1 cellular context compared by ENCODE assay signal in genomic region chrX:153726286-153727107, GRCh38.
TF ChIP-seq lines count a peak whose summit lies in the region.

No MANE protein-coding gene starts in this region.

TF ChIP-seq in GM12878, 131 proteins besides CTCF, POLR2A, EP300 and RAD21 (continues in another document):
- TF ChIP-seq, protein P1, sequence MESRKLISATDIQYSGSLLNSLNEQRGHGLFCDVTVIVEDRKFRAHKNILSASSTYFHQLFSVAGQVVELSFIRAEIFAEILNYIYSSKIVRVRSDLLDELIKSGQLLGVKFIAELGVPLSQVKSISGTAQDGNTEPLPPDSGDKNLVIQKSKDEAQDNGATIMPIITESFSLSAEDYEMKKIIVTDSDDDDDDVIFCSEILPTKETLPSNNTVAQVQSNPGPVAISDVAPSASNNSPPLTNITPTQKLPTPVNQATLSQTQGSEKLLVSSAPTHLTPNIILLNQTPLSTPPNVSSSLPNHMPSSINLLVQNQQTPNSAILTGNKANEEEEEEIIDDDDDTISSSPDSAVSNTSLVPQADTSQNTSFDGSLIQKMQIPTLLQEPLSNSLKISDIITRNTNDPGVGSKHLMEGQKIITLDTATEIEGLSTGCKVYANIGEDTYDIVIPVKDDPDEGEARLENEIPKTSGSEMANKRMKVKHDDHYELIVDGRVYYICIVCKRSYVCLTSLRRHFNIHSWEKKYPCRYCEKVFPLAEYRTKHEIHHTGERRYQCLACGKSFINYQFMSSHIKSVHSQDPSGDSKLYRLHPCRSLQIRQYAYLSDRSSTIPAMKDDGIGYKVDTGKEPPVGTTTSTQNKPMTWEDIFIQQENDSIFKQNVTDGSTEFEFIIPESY (IDR thresholded peaks at IDR 0.05) = no peak
- TF ChIP-seq CREB1 (IDR thresholded peaks at IDR 0.05; ENCODE audit: low read depth) = no peak
- no peak for TF ChIP-seq ZNF384 (IDR thresholded peaks at IDR 0.05; ENCODE audit: borderline replicate concordance, low read depth, low read length)
- TF ChIP-seq STAT3 (IDR thresholded peaks at IDR 0.05; ENCODE audit: low read depth, low read length) = no peak
- no peak for TF ChIP-seq POLR2AphosphoS2 (IDR thresholded peaks at IDR 0.05; ENCODE audit: low read depth, low read length)
- TF ChIP-seq SREBF2 (IDR thresholded peaks at IDR 0.05; ENCODE audit: low read length) = no peak
- TF ChIP-seq POLR2AphosphoS5 (IDR thresholded peaks at IDR 0.05; ENCODE audit: low read length) = no peak
- TF ChIP-seq ETV6 (conservative IDR thresholded peaks at IDR 0.05 in 1 of 2, IDR thresholded peaks at IDR 0.05 in 1 of 2; ENCODE audit: borderline replicate concordance in 1 of 2, low read depth in 1 of 2) = no peak
- TF ChIP-seq RCOR1 (conservative IDR thresholded peaks at IDR 0.05; ENCODE audit: low read depth, low read length) = no peak
- peak; percentile 80; the same call in 1 of the 2 replicates for TF ChIP-seq TBL1XR1 (IDR thresholded peaks at IDR 0.05; ENCODE audit: low read depth, low read length)
- TF ChIP-seq BACH1 (IDR thresholded peaks at IDR 0.05; ENCODE audit: borderline replicate concordance) = no peak
- TF ChIP-seq HCFC1 (IDR thresholded peaks at IDR 0.05; ENCODE audit: low read length) = no peak
- no peak for TF ChIP-seq HDAC6 (IDR thresholded peaks at IDR 0.05; ENCODE audit: unreplicated experiment)
- no peak for TF ChIP-seq CUX1 (IDR thresholded peaks at IDR 0.05; ENCODE audit: insufficient replicate concordance, low read depth, low read length)
- no peak for TF ChIP-seq SMC3 (IDR thresholded peaks at IDR 0.05; ENCODE audit: borderline replicate concordance, low read length)
- no peak for TF ChIP-seq LARP7 (IDR thresholded peaks at IDR 0.05)
- TF ChIP-seq NFXL1 (IDR thresholded peaks at IDR 0.05; ENCODE audit: borderline replicate concordance) = no peak
- TF ChIP-seq ESRRA (IDR thresholded peaks at IDR 0.05; ENCODE audit: low read length) = no peak
- TF ChIP-seq RUNX3 (IDR thresholded peaks at IDR 0.05; ENCODE audit: low read length) = no peak
- TF ChIP-seq CREM (IDR thresholded peaks at IDR 0.05; ENCODE audit: low read depth) = no peak
- TF ChIP-seq SP1 (IDR thresholded peaks at IDR 0.05; ENCODE audit: low read depth, low read length) = peak; percentile 51
- TF ChIP-seq, protein P2, sequence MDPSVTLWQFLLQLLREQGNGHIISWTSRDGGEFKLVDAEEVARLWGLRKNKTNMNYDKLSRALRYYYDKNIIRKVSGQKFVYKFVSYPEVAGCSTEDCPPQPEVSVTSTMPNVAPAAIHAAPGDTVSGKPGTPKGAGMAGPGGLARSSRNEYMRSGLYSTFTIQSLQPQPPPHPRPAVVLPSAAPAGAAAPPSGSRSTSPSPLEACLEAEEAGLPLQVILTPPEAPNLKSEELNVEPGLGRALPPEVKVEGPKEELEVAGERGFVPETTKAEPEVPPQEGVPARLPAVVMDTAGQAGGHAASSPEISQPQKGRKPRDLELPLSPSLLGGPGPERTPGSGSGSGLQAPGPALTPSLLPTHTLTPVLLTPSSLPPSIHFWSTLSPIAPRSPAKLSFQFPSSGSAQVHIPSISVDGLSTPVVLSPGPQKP (IDR thresholded peaks at IDR 0.05; ENCODE audit: low read depth, low read length) = no peak
- TF ChIP-seq, protein P3, sequence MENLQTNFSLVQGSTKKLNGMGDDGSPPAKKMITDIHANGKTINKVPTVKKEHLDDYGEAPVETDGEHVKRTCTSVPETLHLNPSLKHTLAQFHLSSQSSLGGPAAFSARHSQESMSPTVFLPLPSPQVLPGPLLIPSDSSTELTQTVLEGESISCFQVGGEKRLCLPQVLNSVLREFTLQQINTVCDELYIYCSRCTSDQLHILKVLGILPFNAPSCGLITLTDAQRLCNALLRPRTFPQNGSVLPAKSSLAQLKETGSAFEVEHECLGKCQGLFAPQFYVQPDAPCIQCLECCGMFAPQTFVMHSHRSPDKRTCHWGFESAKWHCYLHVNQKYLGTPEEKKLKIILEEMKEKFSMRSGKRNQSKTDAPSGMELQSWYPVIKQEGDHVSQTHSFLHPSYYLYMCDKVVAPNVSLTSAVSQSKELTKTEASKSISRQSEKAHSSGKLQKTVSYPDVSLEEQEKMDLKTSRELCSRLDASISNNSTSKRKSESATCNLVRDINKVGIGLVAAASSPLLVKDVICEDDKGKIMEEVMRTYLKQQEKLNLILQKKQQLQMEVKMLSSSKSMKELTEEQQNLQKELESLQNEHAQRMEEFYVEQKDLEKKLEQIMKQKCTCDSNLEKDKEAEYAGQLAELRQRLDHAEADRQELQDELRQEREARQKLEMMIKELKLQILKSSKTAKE (IDR thresholded peaks at IDR 0.05; ENCODE audit: low read depth, poor library complexity, severe bottlenecking) = no peak
- TF ChIP-seq YBX1 (IDR thresholded peaks at IDR 0.05) = no peak
- TF ChIP-seq ZNF24 (IDR thresholded peaks at IDR 0.05) = no peak
- TF ChIP-seq RBBP5 (conservative IDR thresholded peaks at IDR 0.05) = no peak
- no peak for TF ChIP-seq HDAC2 (IDR thresholded peaks at IDR 0.05)
- peak; percentile 95 for TF ChIP-seq TCF12 (IDR thresholded peaks at IDR 0.05; ENCODE audit: low read depth, low read length)
- no peak for TF ChIP-seq E2F4 (IDR thresholded peaks at IDR 0.05; ENCODE audit: low read depth, low read length)
- TF ChIP-seq MTA3 (IDR thresholded peaks at IDR 0.05; ENCODE audit: borderline replicate concordance, low read length) = no peak
- TF ChIP-seq, protein P4, sequence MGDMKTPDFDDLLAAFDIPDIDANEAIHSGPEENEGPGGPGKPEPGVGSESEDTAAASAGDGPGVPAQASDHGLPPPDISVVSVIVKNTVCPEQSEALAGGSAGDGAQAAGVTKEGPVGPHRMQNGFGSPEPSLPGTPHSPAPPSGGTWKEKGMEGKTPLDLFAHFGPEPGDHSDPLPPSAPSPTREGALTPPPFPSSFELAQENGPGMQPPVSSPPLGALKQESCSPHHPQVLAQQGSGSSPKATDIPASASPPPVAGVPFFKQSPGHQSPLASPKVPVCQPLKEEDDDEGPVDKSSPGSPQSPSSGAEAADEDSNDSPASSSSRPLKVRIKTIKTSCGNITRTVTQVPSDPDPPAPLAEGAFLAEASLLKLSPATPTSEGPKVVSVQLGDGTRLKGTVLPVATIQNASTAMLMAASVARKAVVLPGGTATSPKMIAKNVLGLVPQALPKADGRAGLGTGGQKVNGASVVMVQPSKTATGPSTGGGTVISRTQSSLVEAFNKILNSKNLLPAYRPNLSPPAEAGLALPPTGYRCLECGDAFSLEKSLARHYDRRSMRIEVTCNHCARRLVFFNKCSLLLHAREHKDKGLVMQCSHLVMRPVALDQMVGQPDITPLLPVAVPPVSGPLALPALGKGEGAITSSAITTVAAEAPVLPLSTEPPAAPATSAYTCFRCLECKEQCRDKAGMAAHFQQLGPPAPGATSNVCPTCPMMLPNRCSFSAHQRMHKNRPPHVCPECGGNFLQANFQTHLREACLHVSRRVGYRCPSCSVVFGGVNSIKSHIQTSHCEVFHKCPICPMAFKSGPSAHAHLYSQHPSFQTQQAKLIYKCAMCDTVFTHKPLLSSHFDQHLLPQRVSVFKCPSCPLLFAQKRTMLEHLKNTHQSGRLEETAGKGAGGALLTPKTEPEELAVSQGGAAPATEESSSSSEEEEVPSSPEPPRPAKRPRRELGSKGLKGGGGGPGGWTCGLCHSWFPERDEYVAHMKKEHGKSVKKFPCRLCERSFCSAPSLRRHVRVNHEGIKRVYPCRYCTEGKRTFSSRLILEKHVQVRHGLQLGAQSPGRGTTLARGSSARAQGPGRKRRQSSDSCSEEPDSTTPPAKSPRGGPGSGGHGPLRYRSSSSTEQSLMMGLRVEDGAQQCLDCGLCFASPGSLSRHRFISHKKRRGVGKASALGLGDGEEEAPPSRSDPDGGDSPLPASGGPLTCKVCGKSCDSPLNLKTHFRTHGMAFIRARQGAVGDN (IDR thresholded peaks at IDR 0.05) = 0 out of 2 replicates have a peak, but pooled peaks have one; percentile 51
- TF ChIP-seq SMAD1 (IDR thresholded peaks at IDR 0.05; ENCODE audit: low read depth, partially characterized antibody) = no peak
- no peak for TF ChIP-seq BCL11A (IDR thresholded peaks at IDR 0.05; ENCODE audit: low read depth, low read length)
- no peak for TF ChIP-seq HDGF (IDR thresholded peaks at IDR 0.05)
- TF ChIP-seq MXI1 (IDR thresholded peaks at IDR 0.05; ENCODE audit: low read depth, low read length) = peak; percentile 71
- TF ChIP-seq IRF5 (IDR thresholded peaks at IDR 0.05; ENCODE audit: borderline replicate concordance) = no peak
- TF ChIP-seq, protein P5, sequence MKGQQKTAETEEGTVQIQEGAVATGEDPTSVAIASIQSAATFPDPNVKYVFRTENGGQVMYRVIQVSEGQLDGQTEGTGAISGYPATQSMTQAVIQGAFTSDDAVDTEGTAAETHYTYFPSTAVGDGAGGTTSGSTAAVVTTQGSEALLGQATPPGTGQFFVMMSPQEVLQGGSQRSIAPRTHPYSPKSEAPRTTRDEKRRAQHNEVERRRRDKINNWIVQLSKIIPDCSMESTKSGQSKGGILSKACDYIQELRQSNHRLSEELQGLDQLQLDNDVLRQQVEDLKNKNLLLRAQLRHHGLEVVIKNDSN (IDR thresholded peaks at IDR 0.05; ENCODE audit: borderline replicate concordance, extremely low read length, insufficient read depth, low read depth, low read length) = peak; percentile 66
- TF ChIP-seq ZNF274 (IDR thresholded peaks at IDR 0.05; ENCODE audit: insufficient read depth, insufficient read length) = no peak
- TF ChIP-seq BRCA1 (IDR thresholded peaks at IDR 0.05; ENCODE audit: low read depth, low read length) = no peak
- no peak for TF ChIP-seq CBX5 (IDR thresholded peaks at IDR 0.05; ENCODE audit: low read depth)
- TF ChIP-seq IKZF1 (conservative IDR thresholded peaks at IDR 0.05) = peak; percentile 70
- no peak for TF ChIP-seq BMI1 (IDR thresholded peaks at IDR 0.05; ENCODE audit: borderline replicate concordance)
- no peak for TF ChIP-seq RFX5 (IDR thresholded peaks at IDR 0.05; ENCODE audit: low read depth, low read length)
- TF ChIP-seq NRF1 (conservative IDR thresholded peaks at IDR 0.05; ENCODE audit: low read depth, low read length) = no peak
- no peak for TF ChIP-seq KAT2A (conservative IDR thresholded peaks at IDR 0.05; ENCODE audit: control insufficient read depth, low read depth, low read length)
- TF ChIP-seq FOXM1 (IDR thresholded peaks at IDR 0.05; ENCODE audit: low read depth, low read length) = no peak
